ENCODE assay signal across 8 cellular contexts in the genomic region with DNA sequence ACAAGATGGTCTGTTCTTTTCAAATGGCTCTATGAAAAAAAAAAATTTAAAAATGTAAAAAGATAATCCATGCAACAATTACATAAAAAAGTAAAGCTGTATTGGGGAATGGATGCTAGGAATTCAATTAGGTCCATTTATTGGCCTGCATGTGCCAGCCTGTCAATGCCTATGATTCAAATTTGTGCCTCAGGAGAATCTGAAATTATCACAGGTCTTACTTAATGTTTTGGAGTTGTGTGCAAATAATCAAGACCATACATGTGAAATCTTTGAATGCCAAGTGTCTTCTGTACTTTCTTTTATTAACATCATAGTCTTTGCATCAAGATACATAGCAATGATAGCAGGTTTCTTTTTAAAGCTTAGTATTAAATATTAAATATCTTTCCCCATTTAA.
"Had no signal": no experiment of that assay in that cellular context is flagged by ENCODE, and none has a peak within 500 bp of the region (broad histone marks: within the 10 kb centered on the region; RNA-seq: fewer than 3 reads in every experiment).

No MANE protein-coding gene starts in this region.

- H3K4me3 Mint-ChIP-seq: GM23338, H9 had no signal

- DNase-seq: H9, HCEC 1CT, IMR-90 had no signal

- H2AFZ ChIP-seq: GM23338 had no signal

- H3K9me3 Mint-ChIP-seq: GM23338, H9 had no signal

- H3K27ac ChIP-seq: HL-60 had no signal

- H3K4me2 ChIP-seq: GM23338 had no signal

- ATAC-seq: GM23338, K562 had no signal

- H3K27ac Mint-ChIP-seq: GM23338, H9 had no signal

- H3K4me3 ChIP-seq: GM23338, K562 had no signal

- H3K4me1 Mint-ChIP-seq: GM23338, H9 had no signal

- FAIRE-seq: H1, H54, K562 had no signal
